ENCODE assay signal across 8 cellular contexts in genomic region chr10:90857635-90858488, GRCh38. TPM values are rescaled to one million over a fixed set of nuclear protein-coding genes. Genes with fewer than 3 reads are reported as not detected.
A peak's percentile ranks its signal among the peaks of the same experiment; 100 is the strongest.
DNase-seq lines count a peak whose midpoint lies in the region; ATAC-seq, FAIRE-seq and TF ChIP-seq lines count a peak whose summit lies in the region.

HTR7 (minus strand) TSS chr10:90858039; CDS start chr10:90857671, 368 bp downstream.

- WGBS in liver, result 1% methylated on average over 105 of the region's 105 CpGs

- peak; percentile 36 for DNase-seq in DMS53 treated with DMSO at 0.1 percent for 48 hours (lab: John Stamatoyannopoulos, UW; ENCODE audit: unreplicated experiment)
- DNase-seq in HuH-7 (ENCODE audit: low spot score), result peak; percentile 73
- peak; percentile 71 for DNase-seq in activated CD4-positive, CD25-positive, alpha-beta regulatory T cell treated with anti-CD3 and anti-CD28 coated beads, Interleukin-2, amount 50 U/mL, for 72 hours
- DNase-seq in coronary artery (ENCODE audit: low spot score), result no peak
- peak; percentile 54 for DNase-seq in stimulated activated CD4-positive, alpha-beta T cell treated with anti-CD3 and anti-CD28 coated beads, Interleukin-4, amount 100 ng/mL, for 24 hours
- DNase-seq in HTR-8/SVneo (ENCODE audit: insufficient read length, low spot score), result no peak

- no peaks in the 10 kb centered on the region for H3K9me3 ChIP-seq in liver (ENCODE audit: control insufficient read depth in 4 of 4, low read length in 3 of 4)

- no peak for FAIRE-seq in HTR-8/SVneo (lab: Jason Lieb, UNC)

- no peak for TF ChIP-seq RAD21 in liver (IDR thresholded peaks at IDR 0.05)

- TF ChIP-seq CTCF in coronary artery (IDR thresholded peaks at IDR 0.05) (no peak), liver (IDR thresholded peaks at IDR 0.05; ENCODE audit: low read depth, low read length, missing input control) (peak; percentile 33)

- no peaks in the 10 kb centered on the region for H3K36me3 ChIP-seq in liver (ENCODE audit: control insufficient read depth in 4 of 4, insufficient read depth in 3 of 4, low read depth in 1 of 4, low read length in 3 of 4)

- H3K27ac ChIP-seq in coronary artery (peak within 1 kb of the TSS; percentile 35 to 79), liver (ENCODE audit: low read depth in 1 of 2, low read length in 2 of 2) (peak within 1 kb of the TSS in 1 of 2 donors; percentile 42)

- H3K9ac ChIP-seq in liver (ENCODE audit: low read depth in 1 of 2, low read length in 2 of 2), result no peak within 1 kb of the TSS

- peak within 1 kb of the TSS; percentile 86 for H3K4me3 ChIP-seq in coronary artery
- peak within 1 kb of the TSS; percentile 51 to 85 (median 66) for H3K4me3 ChIP-seq in liver (ENCODE audit: low read depth in 1 of 3, low read length in 3 of 3)

- peaks cover 3 to 10% (median 5%) of the 10 kb centered on the region in 4 donors for H3K4me1 ChIP-seq in liver (ENCODE audit: control insufficient read depth in 4 of 4, insufficient read depth in 4 of 4, low read length in 3 of 4)

- ATAC-seq in GM21367 (IDR thresholded peaks at IDR 0.05; ENCODE audit: unreplicated experiment), result peak; percentile 54

- peaks cover 0 to 14% (median 5%) of the 10 kb centered on the region in 4 donors for H3K27me3 ChIP-seq in liver (ENCODE audit: control insufficient read depth in 4 of 4, insufficient read depth in 4 of 4, low read length in 3 of 4)

TF ChIP-seq in liver, 16 proteins besides CTCF, POLR2A, EP300 and RAD21:
- TF ChIP-seq REST (IDR thresholded peaks at IDR 0.05), result no peak

RNA-seq across cellular contexts. Expression of gene HTR7, which starts in this region (rescaled TPM):
- under 1 TPM; 0.17 to 0.61 TPM for total RNA-seq in liver
- polyA plus RNA-seq in liver, result under 1 TPM in 1 of 2 donors, not detected in 1; 0.18 TPM

Comparison
In these comparisons a context has a peak if more than half of its experiments do, and no peak if none do; other contexts are left out.
1. DNase-seq: peak in DMS53 treated with DMSO at 0.1 percent for 48 hours (single experiment), HuH-7 (single experiment), activated CD4-positive, CD25-positive, alpha-beta regulatory T cell treated with anti-CD3 and anti-CD28 coated beads, Interleukin-2, amount 50 U/mL, for 72 hours (single experiment) and stimulated activated CD4-positive, alpha-beta T cell treated with anti-CD3 and anti-CD28 coated beads, Interleukin-4, amount 100 ng/mL, for 24 hours (single experiment); none in coronary artery (single experiment) and HTR-8/SVneo (single experiment).